Comparison of ENCODE assay signal across 9 cellular contexts in the genomic region with DNA sequence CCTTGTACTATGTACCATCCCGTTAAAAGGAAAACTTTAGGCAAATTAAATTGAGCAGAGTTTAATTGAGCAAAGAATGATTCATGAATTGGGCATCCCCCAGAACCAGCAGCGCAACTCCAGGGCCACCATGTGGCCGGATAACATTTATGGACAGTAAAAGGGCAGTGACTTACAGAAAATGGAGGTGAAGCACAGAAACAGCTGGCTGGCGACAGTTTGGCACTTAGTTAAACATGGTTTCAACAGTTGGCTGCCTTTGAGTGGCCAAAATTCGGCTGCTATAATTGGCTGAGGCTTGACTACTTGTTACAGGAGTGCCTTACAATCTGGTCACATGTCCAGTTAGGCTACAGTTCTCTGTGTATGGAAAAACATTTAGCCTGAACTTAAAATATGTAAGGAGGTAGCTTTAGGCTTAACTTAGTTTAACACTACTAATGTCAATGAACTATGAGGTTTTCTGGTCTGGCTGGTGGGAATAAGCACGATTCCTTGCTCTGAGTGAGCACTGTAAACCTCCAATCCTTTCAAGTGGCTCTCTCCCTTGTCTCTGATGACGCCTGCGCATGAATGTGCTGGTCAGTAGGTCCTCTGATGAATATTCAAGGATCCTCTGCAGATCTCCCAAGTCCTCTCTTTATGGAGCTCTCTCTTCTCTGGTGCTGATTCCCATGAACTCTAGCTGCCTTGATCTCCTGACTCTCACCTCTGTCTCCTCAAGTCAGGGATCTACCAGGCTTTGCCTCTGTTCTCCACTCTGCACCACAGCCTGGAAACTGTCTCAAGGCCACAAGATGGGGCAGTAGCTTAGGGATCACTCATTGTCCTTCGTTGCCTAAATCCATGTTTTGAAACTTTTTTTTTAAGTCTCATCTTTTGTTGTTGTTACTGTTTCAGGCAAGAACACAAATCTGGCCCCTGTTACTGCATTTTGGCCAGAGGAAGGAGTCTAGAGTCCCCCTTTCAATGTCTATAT. TPM values are rescaled to one million over a fixed set of nuclear protein-coding genes. Genes with fewer than 3 reads are reported as not detected.
A peak's percentile ranks its signal among the peaks of the same experiment; 100 is the strongest.
DNase-seq lines count a peak whose midpoint lies in the region; ATAC-seq and TF ChIP-seq lines count a peak whose summit lies in the region.
"Had no signal": no experiment of that assay in that cellular context is flagged by ENCODE, and none has a peak within 500 bp of the region (broad histone marks: within the 10 kb centered on the region; RNA-seq: fewer than 3 reads in every experiment).

No MANE protein-coding gene starts in this region.

- H3K9me3 Mint-ChIP-seq in activated naive CD4-positive, alpha-beta T cell treated with anti-CD3 and anti-CD28 coated beads, Interleukin-2, amount 50 U/mL, for 72 hours: no peaks in the 10 kb centered on the region
- no peaks in the 10 kb centered on the region for H3K9me3 Mint-ChIP-seq in effector memory CD8-positive, alpha-beta T cell

- H3K27ac ChIP-seq in smooth muscle cell (ENCODE audit: low read depth): peak overlapping the region; percentile 90

- H4K20me1 ChIP-seq in smooth muscle cell (ENCODE audit: low read depth): no peaks in the 10 kb centered on the region

- H3K36me3 ChIP-seq in smooth muscle cell (ENCODE audit: low read depth): no peaks in the 10 kb centered on the region

- peak overlapping the region; percentile 0 for H3K4me3 ChIP-seq in smooth muscle cell

- peak overlapping the region; percentile 75 for H3K9ac ChIP-seq in smooth muscle cell (ENCODE audit: low read depth)

- no peak for ATAC-seq in activated naive CD4-positive, alpha-beta T cell treated with anti-CD3 and anti-CD28 coated beads, Interleukin-2, amount 50 U/mL, for 72 hours
- ATAC-seq in effector memory CD8-positive, alpha-beta T cell (replicated peaks): no peak

- 48% methylated on average over 9 of the region's 9 CpGs for WGBS in smooth muscle cell (ENCODE audit: low lambda C conversion rate)

- no peaks in the 10 kb centered on the region for H3K4me1 Mint-ChIP-seq in effector memory CD8-positive, alpha-beta T cell (ENCODE audit: low read depth in 2 of 2)
- H3K4me1 Mint-ChIP-seq: CD4-positive, CD25-positive, alpha-beta regulatory T cell had no signal

- peaks cover 52 to 60% of the 10 kb centered on the region in 2 donors for H3K27me3 Mint-ChIP-seq in effector memory CD8-positive, alpha-beta T cell

- H3K4me3 Mint-ChIP-seq in effector memory CD8-positive, alpha-beta T cell: no peak overlapping the region
- H3K4me3 Mint-ChIP-seq: CD4-positive, CD25-positive, alpha-beta regulatory T cell had no signal

- DNase-seq in NCI-H510A treated with DMSO at 0.1 percent for 48 hours (lab: John Stamatoyannopoulos, UW) (peak; percentile 3), NCI-H510A (lab: John Stamatoyannopoulos, UW) (no peak), T1000 (lab: John Stamatoyannopoulos, UW) (peak; percentile 17), glomerular visceral epithelial cell (ENCODE audit: extremely low spot score) (peak; percentile 50), smooth muscle cell (lab: John Stamatoyannopoulos, UW; ENCODE audit: unreplicated experiment) (no peak)
- DNase-seq in activated naive CD4-positive, alpha-beta T cell treated with anti-CD3 and anti-CD28 coated beads, Interleukin-2, amount 50 U/mL, for 72 hours (ENCODE audit: low spot score in 2 of 2): no peak
- no peak for DNase-seq in effector memory CD8-positive, alpha-beta T cell
- DNase-seq in stimulated activated CD4-positive, alpha-beta T cell treated with anti-CD3 and anti-CD28 coated beads, Interleukin-4, amount 100 ng/mL, for 1 hour: no peak
- DNase-seq: CD4-positive, CD25-positive, alpha-beta regulatory T cell had no signal

- peak overlapping the region in 1 of 2 donors; percentile 6 for H3K27ac Mint-ChIP-seq in activated naive CD4-positive, alpha-beta T cell treated with anti-CD3 and anti-CD28 coated beads, Interleukin-2, amount 50 U/mL, for 72 hours
- H3K27ac Mint-ChIP-seq in effector memory CD8-positive, alpha-beta T cell: no peak overlapping the region
- H3K27ac Mint-ChIP-seq: CD4-positive, CD25-positive, alpha-beta regulatory T cell had no signal

- no peaks in the 10 kb centered on the region for H3K9me3 ChIP-seq in smooth muscle cell (replicated peaks; ENCODE audit: low read depth)

- H3K36me3 Mint-ChIP-seq in activated naive CD4-positive, alpha-beta T cell treated with anti-CD3 and anti-CD28 coated beads, Interleukin-2, amount 50 U/mL, for 72 hours: no peaks in the 10 kb centered on the region
- no peaks in the 10 kb centered on the region for H3K36me3 Mint-ChIP-seq in effector memory CD8-positive, alpha-beta T cell (ENCODE audit: insufficient read depth)
- H3K36me3 Mint-ChIP-seq: CD4-positive, CD25-positive, alpha-beta regulatory T cell had no signal

- peak; percentile 34 for TF ChIP-seq CTCF in smooth muscle cell (IDR thresholded peaks at IDR 0.05; ENCODE audit: borderline replicate concordance, insufficient read depth, poor library complexity, severe bottlenecking)

- peaks cover 10% of the 10 kb centered on the region for H3K4me1 ChIP-seq in smooth muscle cell (ENCODE audit: low read depth)

- H2AFZ ChIP-seq in smooth muscle cell (ENCODE audit: low read depth): peak overlapping the region; percentile 67

- H3K27me3 ChIP-seq in smooth muscle cell (ENCODE audit: low read depth): no peaks in the 10 kb centered on the region

- peaks cover 22% of the 10 kb centered on the region for H3F3A ChIP-seq in smooth muscle cell (ENCODE audit: low read depth)

- no peaks in the 10 kb centered on the region for H3K79me2 ChIP-seq in smooth muscle cell (ENCODE audit: low read depth)

- H3K4me2 ChIP-seq in smooth muscle cell: peak overlapping the region; percentile 70

RNA-seq across cellular contexts. Expression of a gene that starts 24.4 kb away (rescaled TPM):
- 116 and 123 TPM in 2 replicates for total RNA-seq in smooth muscle cell
- 389 and 414 TPM in 2 replicates for polyA plus RNA-seq in smooth muscle cell
- total RNA-seq in activated naive CD4-positive, alpha-beta T cell treated with anti-CD3 and anti-CD28 coated beads, Interleukin-2, amount 50 U/mL, for 72 hours: under 1 TPM; 0.36 to 0.99 TPM

Comparison
In these comparisons a context has a peak if more than half of its experiments do, and no peak if none do; other contexts are left out.
1. DNase-seq: peak in NCI-H510A treated with DMSO at 0.1 percent for 48 hours (single experiment), T1000 (single experiment) and glomerular visceral epithelial cell (single experiment); none in NCI-H510A (single experiment), smooth muscle cell (single experiment), activated naive CD4-positive, alpha-beta T cell treated with anti-CD3 and anti-CD28 coated beads, Interleukin-2, amount 50 U/mL, for 72 hours (0 of 2), effector memory CD8-positive, alpha-beta T cell (0 of 3) and stimulated activated CD4-positive, alpha-beta T cell treated with anti-CD3 and anti-CD28 coated beads, Interleukin-4, amount 100 ng/mL, for 1 hour (single experiment).
2. RNA of a gene that starts 24.4 kb away (total RNA-seq): 116 to 123 TPM in smooth muscle cell; 0.36 to 0.99 TPM in activated naive CD4-positive, alpha-beta T cell treated with anti-CD3 and anti-CD28 coated beads, Interleukin-2, amount 50 U/mL, for 72 hours; every median in the first group is over 10 times any median in the second.